In the genomic region with DNA sequence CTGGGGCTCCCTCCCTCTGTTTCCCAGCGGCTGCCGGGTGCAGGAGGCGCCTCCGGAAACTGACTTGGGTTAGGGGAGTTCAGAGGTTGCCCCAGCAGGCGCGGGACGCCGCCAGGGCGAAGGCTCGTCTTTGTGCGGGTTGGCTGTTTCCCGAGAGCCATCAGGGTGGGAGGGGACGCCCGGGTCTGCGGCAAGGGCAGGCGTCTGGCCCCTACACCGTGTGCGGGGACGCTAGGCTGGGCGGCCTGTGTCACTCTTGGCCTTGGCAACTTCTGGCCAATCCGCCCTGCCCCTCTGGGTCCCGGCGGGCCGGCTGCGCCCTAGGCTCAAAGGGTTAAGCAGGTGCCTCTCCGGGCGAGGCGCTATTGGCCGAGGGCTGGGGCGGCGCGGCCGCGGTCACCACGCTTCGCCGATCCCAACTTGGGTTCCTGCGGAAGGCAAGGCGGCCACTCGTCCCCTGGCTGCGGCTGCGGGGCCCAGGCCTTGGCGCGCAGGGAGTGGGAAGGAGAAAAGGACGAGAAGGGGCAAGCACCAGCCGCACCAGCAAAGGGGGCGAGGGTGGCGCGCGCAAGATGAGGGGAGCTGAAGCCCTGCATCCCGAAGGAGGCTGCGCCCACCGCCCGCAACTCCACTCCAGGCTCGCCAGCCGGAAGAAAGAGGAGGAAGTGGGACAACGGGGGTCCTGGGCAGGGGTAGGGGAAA, we compare ENCODE assay signal across 9 cellular contexts. TPM values are rescaled to one million over a fixed set of nuclear protein-coding genes. Genes with fewer than 3 reads are reported as not detected.
DNase-seq lines count a peak whose midpoint lies in the region; ATAC-seq and TF ChIP-seq lines count a peak whose summit lies in the region.
"Had no signal": no experiment of that assay in that cellular context is flagged by ENCODE, and none has a peak within 500 bp of the region (broad histone marks: within the 10 kb centered on the region; RNA-seq: fewer than 3 reads in every experiment).

No MANE protein-coding gene starts in this region.

- H3K4me3 ChIP-seq in GM23248: peak overlapping the region; percentile 73
- H3K4me3 ChIP-seq in skeletal muscle cell (ENCODE audit: low read depth, low read length): peak overlapping the region; percentile 53

- WGBS in GM23248 (ENCODE audit: low coverage in 1 of 2, low lambda C conversion rate in 2 of 2, missing lambda C conversion rate in 2 of 2), 2 experiments: 6 to 9% methylated on average over 32 to 48 of the region's 57 CpGs

- H3K9ac ChIP-seq in GM23248: no peak overlapping the region

- in situ Hi-C loops in GM23248 (cut with MboI): no loop called here

- H3K9me2 ChIP-seq in GM23248 (ENCODE audit: insufficient read depth): no peaks in the 10 kb centered on the region

- no peak overlapping the region for H3K27ac Mint-ChIP-seq in chondrocyte (ENCODE audit: unreplicated experiment)

- no peaks in the 10 kb centered on the region for H3K9me3 Mint-ChIP-seq in chondrocyte (ENCODE audit: low read depth)

- peak overlapping the region; percentile 76 for H2AFZ ChIP-seq in GM23248

- no peak for TF ChIP-seq CTCF in chondrocyte (IDR thresholded peaks at IDR 0.05)

- H3K4me2 ChIP-seq in GM23248 (ENCODE audit: unreplicated experiment): peak overlapping the region; percentile 96

- peaks cover 22% of the 10 kb centered on the region for H3K4me1 Mint-ChIP-seq in chondrocyte (ENCODE audit: low read depth)

- peaks cover 50% of the 10 kb centered on the region for H3K27me3 ChIP-seq in GM23248 (replicated peaks; ENCODE audit: insufficient read depth)

- H4K20me1 ChIP-seq in GM23248 (ENCODE audit: insufficient read depth): no peaks in the 10 kb centered on the region

- peaks cover 4% of the 10 kb centered on the region for H3F3A ChIP-seq in GM23248 (ENCODE audit: insufficient read depth)

- peak overlapping the region; percentile 83 for H3K4me3 Mint-ChIP-seq in chondrocyte (ENCODE audit: unreplicated experiment)

- H3K9me3 ChIP-seq in GM23248 (ENCODE audit: low read depth): no peaks in the 10 kb centered on the region

- no peaks in the 10 kb centered on the region for H3K79me2 ChIP-seq in GM23248 (ENCODE audit: insufficient read depth)

- H3K27me3 Mint-ChIP-seq in chondrocyte (ENCODE audit: low read depth): peaks cover 45% of the 10 kb centered on the region

- H3K36me3 ChIP-seq in GM23248 (ENCODE audit: low read depth): no peaks in the 10 kb centered on the region

- H3K27ac ChIP-seq in GM23248: no peak overlapping the region

- ATAC-seq in GM21447 (IDR thresholded peaks at IDR 0.05; ENCODE audit: unreplicated experiment) (no peak), GM18519 (IDR thresholded peaks at IDR 0.05; ENCODE audit: low FRiP score, unreplicated experiment) (no peak)

- H3K36me3 Mint-ChIP-seq in chondrocyte (ENCODE audit: low read depth): no peaks in the 10 kb centered on the region

- no peaks in the 10 kb centered on the region for H3K4me1 ChIP-seq in GM23248 (ENCODE audit: insufficient read depth)

- DNase-seq in GM23248: no peak
- DNase-seq in chondrocyte (ENCODE audit: low spot score): no peak
- DNase-seq in kidney tubule cell (ENCODE audit: low spot score): peak; percentile 19
- no peak for DNase-seq in skeletal muscle cell (ENCODE audit: low read depth)
- DNase-seq in NOMO-1 treated with DMSO at 0.1 percent for 48 hours (lab: John Stamatoyannopoulos, UW; ENCODE audit: unreplicated experiment): no peak
- no peak for DNase-seq in foreskin melanocyte
- DNase-seq: NCI-H526 treated with DMSO at 0.1 percent for 48 hours had no signal

RNA-seq across cellular contexts. Expression of a gene that starts 5.6 kb away (rescaled TPM):
- 0.65 TPM in 1 of 2 replicates, not detected in the other for total RNA-seq in GM23248 (2014; rRNA removed; shearing (Covaris generic))
- polyA plus RNA-seq in GM23248 (2016; fragmentation: Nextera tagmentation; extraction: Ambion mirVana): not detected in 2 replicates
- 1.6 to 5.7 TPM (median 2.6 TPM) in 3 replicates for total RNA-seq in chondrocyte
